ENCODE assay signal across 12 cellular contexts in the genomic region with DNA sequence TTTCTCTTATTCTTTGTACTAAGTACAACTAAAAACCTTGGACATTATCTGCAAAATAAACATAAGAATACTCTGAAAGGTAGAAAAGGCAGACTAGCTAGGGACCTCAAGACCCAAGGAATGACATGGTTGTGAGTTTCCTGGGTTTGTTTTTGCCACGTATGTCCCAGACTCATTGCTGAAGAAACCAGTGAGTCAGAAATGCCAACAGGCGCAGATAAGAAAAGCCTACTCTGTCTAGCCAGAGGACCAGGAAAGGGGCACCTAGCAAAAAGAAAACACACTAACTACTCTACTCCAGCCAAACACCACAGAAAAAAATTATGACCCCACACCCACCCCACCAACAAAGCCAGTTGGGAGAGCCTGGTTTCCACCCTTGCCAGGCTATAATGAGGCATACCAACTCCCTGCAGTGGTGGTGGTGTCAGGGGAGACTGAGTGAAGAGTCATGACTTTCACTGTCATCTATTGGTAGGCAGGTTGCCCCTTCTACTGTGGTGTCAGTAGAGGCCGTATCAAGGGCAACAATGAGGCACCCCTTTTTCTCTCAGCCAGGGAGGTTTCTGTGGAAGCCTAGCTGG. TPM values are rescaled to one million over a fixed set of nuclear protein-coding genes. Genes with fewer than 3 reads are reported as not detected.
DNase-seq lines count a peak whose midpoint lies in the region; ATAC-seq and TF ChIP-seq lines count a peak whose summit lies in the region.
"Had no signal": no experiment of that assay in that cellular context is flagged by ENCODE, and none has a peak within 500 bp of the region (broad histone marks: within the 10 kb centered on the region; RNA-seq: fewer than 3 reads in every experiment).

No MANE protein-coding gene starts in this region.

- no peaks in the 10 kb centered on the region for H3K79me2 ChIP-seq in hepatocyte

- H3K36me3 ChIP-seq in hepatocyte (replicated peaks; ENCODE audit: insufficient read depth, low read depth): no peaks in the 10 kb centered on the region
- no peaks in the 10 kb centered on the region for H3K36me3 ChIP-seq in tibial artery
- H3K36me3 ChIP-seq: suprapubic skin had no signal

- peaks cover 38% of the 10 kb centered on the region for H3K36me3 Mint-ChIP-seq in activated naive CD8-positive, alpha-beta T cell treated with anti-CD3 and anti-CD28 coated beads, Interleukin-2, amount 50 U/mL, for 24 hours (ENCODE audit: low read depth)
- peaks cover 2% of the 10 kb centered on the region for H3K36me3 Mint-ChIP-seq in progenitor cell of endocrine pancreas (ENCODE audit: insufficient read depth)

- no peak for TF ChIP-seq CTCF in hepatocyte (IDR thresholded peaks at IDR 0.05; ENCODE audit: poor library complexity)
- no peak for TF ChIP-seq CTCF in tibial artery (IDR thresholded peaks at IDR 0.05)
- no peak for TF ChIP-seq CTCF in progenitor cell of endocrine pancreas (IDR thresholded peaks at IDR 0.05; ENCODE audit: unreplicated experiment)

- peak overlapping the region; percentile 86 for H3K27ac Mint-ChIP-seq in activated naive CD8-positive, alpha-beta T cell treated with anti-CD3 and anti-CD28 coated beads, Interleukin-2, amount 50 U/mL, for 24 hours
- no peak overlapping the region for H3K27ac Mint-ChIP-seq in progenitor cell of endocrine pancreas
- H3K27ac Mint-ChIP-seq: WTC11 had no signal

- no peaks in the 10 kb centered on the region for H3K27me3 Mint-ChIP-seq in activated naive CD8-positive, alpha-beta T cell treated with anti-CD3 and anti-CD28 coated beads, Interleukin-2, amount 50 U/mL, for 24 hours
- H3K27me3 Mint-ChIP-seq in progenitor cell of endocrine pancreas: no peaks in the 10 kb centered on the region

- 80% methylated on average over 3 of the region's 3 CpGs for WGBS in hepatocyte (ENCODE audit: low lambda C conversion rate, missing lambda C conversion rate)

- intact Hi-C loops in tibial artery (cut with DNase I; ENCODE audit: low total_unique reads): no loop called here

- no peak overlapping the region for H3K4me3 ChIP-seq in hepatocyte
- H3K4me3 ChIP-seq in tibial artery: no peak overlapping the region
- H3K4me3 ChIP-seq: suprapubic skin had no signal

- H3K4me1 Mint-ChIP-seq in activated naive CD8-positive, alpha-beta T cell treated with anti-CD3 and anti-CD28 coated beads, Interleukin-2, amount 50 U/mL, for 24 hours: peaks cover 54% of the 10 kb centered on the region
- no peaks in the 10 kb centered on the region for H3K4me1 Mint-ChIP-seq in progenitor cell of endocrine pancreas (ENCODE audit: low read depth)

- no peak overlapping the region for H3K4me2 ChIP-seq in hepatocyte

- ATAC-seq in activated naive CD8-positive, alpha-beta T cell treated with anti-CD3 and anti-CD28 coated beads, Interleukin-2, amount 50 U/mL, for 24 hours: peak; percentile 96
- ATAC-seq: WTC11 had no signal

- peak overlapping the region; percentile 74 for H3K27ac ChIP-seq in hepatocyte
- peak overlapping the region; percentile 33 to 43 for H3K27ac ChIP-seq in tibial artery
- H3K27ac ChIP-seq: suprapubic skin had no signal

- peak; percentile 26 for DNase-seq in stimulated activated CD4-positive, alpha-beta T cell treated with anti-CD3 and anti-CD28 coated beads, Interleukin-15, amount 100 ng/mL, for 24 hours
- DNase-seq in stimulated activated CD4-positive, alpha-beta T cell treated with anti-CD3 and anti-CD28 coated beads, Interleukin-12 subunit alpha, Interleukin-12 subunit beta, amount 100 ng/mL, for 4 hours: no peak
- no peak for DNase-seq in activated naive CD8-positive, alpha-beta T cell treated with anti-CD3 and anti-CD28 coated beads, Interleukin-2, amount 50 U/mL, for 24 hours
- DNase-seq in hepatocyte (ENCODE audit: low spot score) (no peak), tibial artery (no peak), H4 (ENCODE audit: low spot score) (no peak), A172 (ENCODE audit: low spot score) (no peak), progenitor cell of endocrine pancreas (ENCODE audit: low spot score, unreplicated experiment) (no peak)
- DNase-seq: occipital lobe, Right ventricle myocardium superior had no signal

- H3K4me1 ChIP-seq in hepatocyte (ENCODE audit: insufficient read depth): no peaks in the 10 kb centered on the region
- no peaks in the 10 kb centered on the region for H3K4me1 ChIP-seq in tibial artery
- H3K4me1 ChIP-seq: suprapubic skin had no signal

- peak overlapping the region; percentile 29 for H3K4me3 Mint-ChIP-seq in activated naive CD8-positive, alpha-beta T cell treated with anti-CD3 and anti-CD28 coated beads, Interleukin-2, amount 50 U/mL, for 24 hours
- no peak overlapping the region for H3K4me3 Mint-ChIP-seq in progenitor cell of endocrine pancreas (ENCODE audit: low read depth)
- H3K4me3 Mint-ChIP-seq: WTC11 had no signal

- no peak overlapping the region for H2AFZ ChIP-seq in hepatocyte

- no peaks in the 10 kb centered on the region for H3K9me3 ChIP-seq in hepatocyte (ENCODE audit: low read depth)
- H3K9me3 ChIP-seq in tibial artery: no peaks in the 10 kb centered on the region
- H3K9me3 ChIP-seq: suprapubic skin had no signal

- H3K27me3 ChIP-seq in hepatocyte: no peaks in the 10 kb centered on the region
- H3K27me3 ChIP-seq in tibial artery: no peaks in the 10 kb centered on the region
- H3K27me3 ChIP-seq: suprapubic skin had no signal

- no peaks in the 10 kb centered on the region for H3K9me3 Mint-ChIP-seq in activated naive CD8-positive, alpha-beta T cell treated with anti-CD3 and anti-CD28 coated beads, Interleukin-2, amount 50 U/mL, for 24 hours
- H3K9me3 Mint-ChIP-seq in progenitor cell of endocrine pancreas (ENCODE audit: low read depth): peaks cover 8% of the 10 kb centered on the region
- H3K9me3 Mint-ChIP-seq: WTC11 had no signal

- H4K20me1 ChIP-seq in hepatocyte (ENCODE audit: insufficient read depth, poor library complexity, severe bottlenecking): no peaks in the 10 kb centered on the region

- H3K9me2 ChIP-seq in hepatocyte (replicated peaks; ENCODE audit: insufficient read depth): no peaks in the 10 kb centered on the region

RNA-seq across cellular contexts. Expression of a gene that starts 10.9 kb away (rescaled TPM):
- 16.4 and 18.0 TPM in 2 replicates for total RNA-seq in hepatocyte
- 11.9 and 19.0 TPM in 2 replicates for polyA plus RNA-seq in hepatocyte
- total RNA-seq in H4 (2014; rRNA removed; shearing (Covaris generic)): 11.3 and 13.8 TPM in 2 replicates
- total RNA-seq in A172 (2014; rRNA removed; shearing (Covaris generic)): 25.6 and 34.3 TPM in 2 replicates
- total RNA-seq in progenitor cell of endocrine pancreas: 28.4 and 28.5 TPM in 2 replicates
